16 cellular contexts compared by ENCODE assay signal in the genomic region with DNA sequence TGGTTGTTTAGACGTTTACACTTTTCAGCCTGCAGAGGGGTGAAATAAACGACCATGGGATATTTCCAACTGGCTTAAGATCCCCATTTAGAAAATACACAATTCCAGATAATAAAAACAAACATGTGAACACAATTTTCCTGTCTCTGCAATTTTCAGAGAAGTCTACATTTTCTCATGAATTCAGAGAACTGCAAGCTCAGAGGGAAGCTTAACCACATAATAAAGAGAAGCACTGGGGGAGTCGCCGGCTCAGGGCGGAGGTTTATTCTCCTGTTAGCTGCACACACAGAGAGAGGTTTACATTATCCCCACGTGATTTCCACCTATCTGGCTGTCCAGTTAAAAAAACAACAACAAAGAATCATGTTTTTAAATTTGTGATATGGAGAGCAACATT.
DNase-seq lines count a peak whose midpoint lies in the region; ATAC-seq and TF ChIP-seq lines count a peak whose summit lies in the region.
"Had no signal": no experiment of that assay in that cellular context is flagged by ENCODE, and none has a peak within 500 bp of the region (broad histone marks: within the 10 kb centered on the region; RNA-seq: fewer than 3 reads in every experiment).

No MANE protein-coding gene starts in this region.

- no peaks in the 10 kb centered on the region for H3K79me2 ChIP-seq in osteoblast (ENCODE audit: insufficient read depth, low read length)

- H3K27ac ChIP-seq in HL-60 (replicated peaks) (peak overlapping the region; percentile 41; the same call in 1 of the 2 replicates), SJSA1 (peak overlapping the region; percentile 41), endodermal cell (ENCODE audit: low read depth, low read length) (no peak overlapping the region), osteoblast (ENCODE audit: low read depth, low read length) (peak overlapping the region; percentile 62)
- H3K27ac ChIP-seq: A549 had no signal

- H3K9me3 ChIP-seq in SJSA1 (replicated peaks) (no peaks in the 10 kb centered on the region; the same call in 1 of the 2 replicates), endodermal cell (ENCODE audit: control insufficient read depth, low read length) (no peaks in the 10 kb centered on the region), osteoblast (ENCODE audit: low read depth, low read length) (no peaks in the 10 kb centered on the region)
- H3K9me3 ChIP-seq: A549, MG63 had no signal

- intact Hi-C loops in activated CD4-positive, alpha-beta T cell treated with anti-CD3 and anti-CD28 coated beads for 36 hours (cut with DNase I, micrococcal nuclease), result no loop called here

- H3K4me3 ChIP-seq in HL-60 (replicated peaks; ENCODE audit: insufficient read depth, low read length) (no peak overlapping the region), SJSA1 (no peak overlapping the region), endodermal cell (ENCODE audit: low read length) (no peak overlapping the region), osteoblast (ENCODE audit: insufficient read depth, low read length) (no peak overlapping the region)
- H3K4me3 ChIP-seq: A549; BLaER1 treated with 17β-estradiol and CSF1 and Interleukin-3, amounts not matched to agents 10 nM and 100 nM; MG63 had no signal

- no peak overlapping the region for H2AFZ ChIP-seq in osteoblast (ENCODE audit: low read length)

- peaks cover 2% of the 10 kb centered on the region for H3K9me3 Mint-ChIP-seq in endodermal cell
- no peaks in the 10 kb centered on the region for H3K9me3 Mint-ChIP-seq in activated CD4-positive, alpha-beta T cell treated with anti-CD3 and anti-CD28 coated beads for 36 hours (ENCODE audit: low read depth)
- H3K9me3 Mint-ChIP-seq: HFFc6 had no signal

- no peaks in the 10 kb centered on the region for H3K27me3 ChIP-seq in HL-60 (ENCODE audit: insufficient read depth, poor library complexity, severe bottlenecking)
- H3K27me3 ChIP-seq in SJSA1 (replicated peaks), result no peaks in the 10 kb centered on the region
- H3K27me3 ChIP-seq in endodermal cell (ENCODE audit: control insufficient read depth, insufficient read depth, low read length, poor library complexity, severe bottlenecking), result no peaks in the 10 kb centered on the region
- no peaks in the 10 kb centered on the region for H3K27me3 ChIP-seq in osteoblast (ENCODE audit: insufficient read depth, low read length)
- H3K27me3 ChIP-seq: BLaER1 treated with 17β-estradiol and CSF1 and Interleukin-3, amounts not matched to agents 10 nM and 100 nM; MG63 had no signal

- no peak overlapping the region for H3K4me2 ChIP-seq in osteoblast (ENCODE audit: insufficient read depth, low read length)
- H3K4me2 ChIP-seq: A549 had no signal

- CTCF ChIA-PET in activated CD4-positive, alpha-beta T cell treated with anti-CD3 and anti-CD28 coated beads for 36 hours (lab: Charles Lee), result no interaction called here

- H3K4me3 Mint-ChIP-seq in endodermal cell, result no peak overlapping the region
- no peak overlapping the region for H3K4me3 Mint-ChIP-seq in activated CD4-positive, alpha-beta T cell treated with anti-CD3 and anti-CD28 coated beads for 36 hours
- H3K4me3 Mint-ChIP-seq: HFFc6 had no signal

- DNase-seq in HL-60 (ENCODE audit: low read depth in 1 of 2, low spot score in 1 of 2) (peak in 1 of 2 experiments; percentile 45), SJSA1 (ENCODE audit: low read depth in 1 of 2, low spot score in 2 of 2) (peak in 1 of 2 experiments; percentile 73), endodermal cell (peak; percentile 1), osteoblast (ENCODE audit: insufficient read length, low spot score, missing footprints) (no peak)
- no peak for DNase-seq in activated CD4-positive, alpha-beta T cell treated with anti-CD3 and anti-CD28 coated beads for 36 hours
- DNase-seq: GF-D8, HFFc6, MG63, NCI-H1417, NCI-H187 treated with DMSO at 0.1 percent for 48 hours, NCI-H69, SHP77 had no signal

- H4K20me1 ChIP-seq in osteoblast (ENCODE audit: insufficient read depth, low read length), result no peaks in the 10 kb centered on the region
- H4K20me1 ChIP-seq: BLaER1 treated with 17β-estradiol and CSF1 and Interleukin-3, amounts not matched to agents 10 nM and 100 nM had no signal

- H3K36me3 Mint-ChIP-seq in endodermal cell (ENCODE audit: low read depth), result no peaks in the 10 kb centered on the region
- H3K36me3 Mint-ChIP-seq in activated CD4-positive, alpha-beta T cell treated with anti-CD3 and anti-CD28 coated beads for 36 hours (ENCODE audit: low read depth), result no peaks in the 10 kb centered on the region

- H3K36me3 ChIP-seq in SJSA1 (no peaks in the 10 kb centered on the region), endodermal cell (ENCODE audit: control insufficient read depth, insufficient read depth, low read length) (no peaks in the 10 kb centered on the region), osteoblast (ENCODE audit: insufficient read depth, low read length) (peaks cover 47% of the 10 kb centered on the region)
- H3K36me3 ChIP-seq: BLaER1 treated with 17β-estradiol and CSF1 and Interleukin-3, amounts not matched to agents 10 nM and 100 nM had no signal

- TF ChIP-seq CTCF in HL-60 (IDR thresholded peaks at IDR 0.05; ENCODE audit: insufficient read depth, low read length) (no peak), endodermal cell (conservative IDR thresholded peaks at IDR 0.05) (no peak), osteoblast (IDR thresholded peaks at IDR 0.05; ENCODE audit: extremely low read depth, low read depth, low read length) (no peak)

- WGBS in endodermal cell (ENCODE audit: insufficient coverage in 1 of 2, insufficient read length in 1 of 2), 2 experiments, result 87 to 91% methylated on average over 4 to 6 of the region's 6 CpGs

- H3K27ac Mint-ChIP-seq in endodermal cell, result no peak overlapping the region
- H3K27ac Mint-ChIP-seq in activated CD4-positive, alpha-beta T cell treated with anti-CD3 and anti-CD28 coated beads for 36 hours, result no peak overlapping the region
- H3K27ac Mint-ChIP-seq: HFFc6 had no signal

- no peaks in the 10 kb centered on the region for H3K27me3 Mint-ChIP-seq in endodermal cell (ENCODE audit: insufficient read depth)
- H3K27me3 Mint-ChIP-seq in activated CD4-positive, alpha-beta T cell treated with anti-CD3 and anti-CD28 coated beads for 36 hours, result peaks cover 10% of the 10 kb centered on the region

- H3K4me1 ChIP-seq in SJSA1 (replicated peaks) (peaks cover 22% of the 10 kb centered on the region), endodermal cell (ENCODE audit: control insufficient read depth, insufficient read depth, low read length) (no peaks in the 10 kb centered on the region), osteoblast (ENCODE audit: insufficient read depth, low read length) (peaks cover 22% of the 10 kb centered on the region)

- H3K4me1 Mint-ChIP-seq in endodermal cell, result peaks cover 12% of the 10 kb centered on the region
- H3K4me1 Mint-ChIP-seq in activated CD4-positive, alpha-beta T cell treated with anti-CD3 and anti-CD28 coated beads for 36 hours, result no peaks in the 10 kb centered on the region

- no peak overlapping the region for H3K9ac ChIP-seq in endodermal cell (ENCODE audit: extremely low read depth, low read length, poor library complexity, severe bottlenecking)
- H3K9ac ChIP-seq: BLaER1 treated with 17β-estradiol and CSF1 and Interleukin-3, amounts not matched to agents 10 nM and 100 nM had no signal

- ATAC-seq in GM21737 (IDR thresholded peaks at IDR 0.05; ENCODE audit: unreplicated experiment) (no peak), GM19035 (IDR thresholded peaks at IDR 0.05; ENCODE audit: unreplicated experiment) (no peak)
- ATAC-seq in activated CD4-positive, alpha-beta T cell treated with anti-CD3 and anti-CD28 coated beads for 36 hours, result no peak
- ATAC-seq: A549 had no signal

- POLR2A ChIA-PET in activated CD4-positive, alpha-beta T cell treated with anti-CD3 and anti-CD28 coated beads for 36 hours (lab: Charles Lee), result no interaction called here
